ENCODE assay signal across 1 cellular context in genomic region chr1:156852414-156852874, GRCh38.
TF ChIP-seq lines count a peak whose summit lies in the region.

No MANE protein-coding gene starts in this region.

TF ChIP-seq in HepG2, 621 proteins besides CTCF, POLR2A, EP300 and RAD21 (continued from another document):
- 0 out of 2 replicates have a peak, but pooled peaks have one; percentile 26 for TF ChIP-seq HNF1B (CRISPR knock-in tag; IDR thresholded peaks at IDR 0.05)
- peak; percentile 58; the same call in 1 of the 2 replicates for TF ChIP-seq FOXP4 (CRISPR knock-in tag; IDR thresholded peaks at IDR 0.05)
- TF ChIP-seq, protein P1, sequence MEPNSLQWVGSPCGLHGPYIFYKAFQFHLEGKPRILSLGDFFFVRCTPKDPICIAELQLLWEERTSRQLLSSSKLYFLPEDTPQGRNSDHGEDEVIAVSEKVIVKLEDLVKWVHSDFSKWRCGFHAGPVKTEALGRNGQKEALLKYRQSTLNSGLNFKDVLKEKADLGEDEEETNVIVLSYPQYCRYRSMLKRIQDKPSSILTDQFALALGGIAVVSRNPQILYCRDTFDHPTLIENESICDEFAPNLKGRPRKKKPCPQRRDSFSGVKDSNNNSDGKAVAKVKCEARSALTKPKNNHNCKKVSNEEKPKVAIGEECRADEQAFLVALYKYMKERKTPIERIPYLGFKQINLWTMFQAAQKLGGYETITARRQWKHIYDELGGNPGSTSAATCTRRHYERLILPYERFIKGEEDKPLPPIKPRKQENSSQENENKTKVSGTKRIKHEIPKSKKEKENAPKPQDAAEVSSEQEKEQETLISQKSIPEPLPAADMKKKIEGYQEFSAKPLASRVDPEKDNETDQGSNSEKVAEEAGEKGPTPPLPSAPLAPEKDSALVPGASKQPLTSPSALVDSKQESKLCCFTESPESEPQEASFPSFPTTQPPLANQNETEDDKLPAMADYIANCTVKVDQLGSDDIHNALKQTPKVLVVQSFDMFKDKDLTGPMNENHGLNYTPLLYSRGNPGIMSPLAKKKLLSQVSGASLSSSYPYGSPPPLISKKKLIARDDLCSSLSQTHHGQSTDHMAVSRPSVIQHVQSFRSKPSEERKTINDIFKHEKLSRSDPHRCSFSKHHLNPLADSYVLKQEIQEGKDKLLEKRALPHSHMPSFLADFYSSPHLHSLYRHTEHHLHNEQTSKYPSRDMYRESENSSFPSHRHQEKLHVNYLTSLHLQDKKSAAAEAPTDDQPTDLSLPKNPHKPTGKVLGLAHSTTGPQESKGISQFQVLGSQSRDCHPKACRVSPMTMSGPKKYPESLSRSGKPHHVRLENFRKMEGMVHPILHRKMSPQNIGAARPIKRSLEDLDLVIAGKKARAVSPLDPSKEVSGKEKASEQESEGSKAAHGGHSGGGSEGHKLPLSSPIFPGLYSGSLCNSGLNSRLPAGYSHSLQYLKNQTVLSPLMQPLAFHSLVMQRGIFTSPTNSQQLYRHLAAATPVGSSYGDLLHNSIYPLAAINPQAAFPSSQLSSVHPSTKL (CRISPR knock-in tag; IDR thresholded peaks at IDR 0.05) = peak; percentile 56; the same call in 1 of the 2 replicates
- TF ChIP-seq ZNF644 (CRISPR knock-in tag; IDR thresholded peaks at IDR 0.05; ENCODE audit: low read depth) = no peak
- TF ChIP-seq HDAC1 (CRISPR knock-in tag; IDR thresholded peaks at IDR 0.05) = no peak
- no peak for TF ChIP-seq SRSF9 (IDR thresholded peaks at IDR 0.05; ENCODE audit: borderline replicate concordance, insufficient read depth, low read depth, low read length, poor library complexity, severe bottlenecking)
- no peak for TF ChIP-seq RORA (CRISPR knock-in tag; IDR thresholded peaks at IDR 0.05)
- TF ChIP-seq NR2F1 (CRISPR knock-in tag; IDR thresholded peaks at IDR 0.05) = peak; percentile 87
- peak; percentile 39; the same call in 1 of the 2 replicates for TF ChIP-seq SIX4 (CRISPR knock-in tag; IDR thresholded peaks at IDR 0.05)
- peak; percentile 59; the same call in 1 of the 2 replicates for TF ChIP-seq PATZ1 (CRISPR knock-in tag; IDR thresholded peaks at IDR 0.05)
- peak; percentile 68 for TF ChIP-seq RXRA (CRISPR knock-in tag; IDR thresholded peaks at IDR 0.05)
- TF ChIP-seq ZNF12 (CRISPR knock-in tag; IDR thresholded peaks at IDR 0.05) = peak; percentile 81
- TF ChIP-seq NR2F6 (IDR thresholded peaks at IDR 0.05) = peak; percentile 87
- TF ChIP-seq NR2F6 (CRISPR knock-in tag; IDR thresholded peaks at IDR 0.05) = peak; percentile 93
- TF ChIP-seq SATB2 (CRISPR knock-in tag; IDR thresholded peaks at IDR 0.05) = no peak
- TF ChIP-seq NR2F2 (IDR thresholded peaks at IDR 0.05; ENCODE audit: borderline replicate concordance, low read depth) = peak; percentile 63; the same call in 1 of the 2 replicates
- TF ChIP-seq RXRB (CRISPR knock-in tag; IDR thresholded peaks at IDR 0.05; ENCODE audit: borderline replicate concordance) = peak; percentile 58; the same call in 1 of the 2 replicates
- TF ChIP-seq ZKSCAN5 (CRISPR knock-in tag; IDR thresholded peaks at IDR 0.05) = no peak
- no peak for TF ChIP-seq ZBTB20 (CRISPR knock-in tag; IDR thresholded peaks at IDR 0.05; ENCODE audit: borderline replicate concordance, low read depth)
- TF ChIP-seq SAP130 (CRISPR knock-in tag; IDR thresholded peaks at IDR 0.05; ENCODE audit: low read depth) = peak; percentile 49; the same call in 1 of the 2 replicates
TF ChIP-seq in HepG2: peak in this region for 34.
